In genomic region chr20:41138527-41139226, GRCh38 we compare ENCODE assay signal across 8 cellular contexts. TPM values are rescaled to one million over a fixed set of nuclear protein-coding genes. Genes with fewer than 3 reads are reported as not detected.
A peak's percentile ranks its signal among the peaks of the same experiment; 100 is the strongest.
DNase-seq lines count a peak whose midpoint lies in the region; ATAC-seq and TF ChIP-seq lines count a peak whose summit lies in the region.

No MANE protein-coding gene starts in this region.

- H3K36me3 ChIP-seq in BJ (ENCODE audit: control insufficient read depth, insufficient read depth, low read length) (0 out of 2 replicates have a peak, but pooled peaks cover 1% of the 10 kb centered on the region), adrenal gland (replicated peaks in 1 of 2) (no peaks in the 10 kb centered on the region)

- H3K4me3 ChIP-seq in BJ (ENCODE audit: low read depth, low read length) = peak overlapping the region; percentile 74
- H3K4me3 ChIP-seq in LNCaP clone FGC (ENCODE audit: low read depth, low read length) = peak overlapping the region; percentile 80
- peak overlapping the region in 2 of 4 donors; percentile 80 to 94 for H3K4me3 ChIP-seq in adrenal gland
- H3K4me3 ChIP-seq in iPS-18c (ENCODE audit: insufficient read depth, low read depth, low read length) = peak overlapping the region; percentile 96

- peak overlapping the region in 4 of 5 donors; percentile 91 to 97 (median 94) for H3K27ac ChIP-seq in adrenal gland

- CTCF ChIA-PET in BJ (lab: Yijun Ruan, JAX) = interaction anchor here (0.6 to 1.6 kb wide), 7 partner anchors 7 to 202 kb away, joined by 3 to 4 read pairs (median 3); partner anchors contain the start of gene LPIN3

- H3K4me1 Mint-ChIP-seq in stimulated activated effector memory CD8-positive, alpha-beta T cell treated with anti-CD3 and anti-CD28 coated beads, Interleukin-12 subunit alpha, Interleukin-12 subunit beta, amount 100 ng/mL, for 72 hours = peaks cover 82% of the 10 kb centered on the region

- intact Hi-C loops in adrenal gland (cut with DNase I) = no loop called here

- peak overlapping the region; percentile 82 for H3K27ac Mint-ChIP-seq in stimulated activated effector memory CD8-positive, alpha-beta T cell treated with anti-CD3 and anti-CD28 coated beads, Interleukin-12 subunit alpha, Interleukin-12 subunit beta, amount 100 ng/mL, for 72 hours

- H3K9me3 Mint-ChIP-seq in stimulated activated effector memory CD8-positive, alpha-beta T cell treated with anti-CD3 and anti-CD28 coated beads, Interleukin-12 subunit alpha, Interleukin-12 subunit beta, amount 100 ng/mL, for 72 hours = no peaks in the 10 kb centered on the region

- DNase-seq in BJ (ENCODE audit: low read depth) (no peak), LNCaP clone FGC (ENCODE audit: low read depth) (no peak), adrenal gland (peak in 2 of 7 donors; percentile 29 to 45), foreskin melanocyte (no peak), DMS79 (lab: John Stamatoyannopoulos, UW) (no peak), HPDE6-E6E7 (ENCODE audit: extremely low spot score) (no peak)
- DNase-seq in stimulated activated effector memory CD8-positive, alpha-beta T cell treated with anti-CD3 and anti-CD28 coated beads, Interleukin-12 subunit alpha, Interleukin-12 subunit beta, amount 100 ng/mL, for 72 hours (ENCODE audit: low spot score in 2 of 2) = peak in 1 of 2 donors; percentile 77

- H3K36me3 Mint-ChIP-seq in stimulated activated effector memory CD8-positive, alpha-beta T cell treated with anti-CD3 and anti-CD28 coated beads, Interleukin-12 subunit alpha, Interleukin-12 subunit beta, amount 100 ng/mL, for 72 hours = peaks cover 27% of the 10 kb centered on the region

- peak; percentile 4 for ATAC-seq in stimulated activated effector memory CD8-positive, alpha-beta T cell treated with anti-CD3 and anti-CD28 coated beads, Interleukin-12 subunit alpha, Interleukin-12 subunit beta, amount 100 ng/mL, for 72 hours

- POLR2A ChIA-PET in BJ (lab: Charles Lee) = no interaction called here

- TF ChIP-seq CTCF in BJ (IDR thresholded peaks at IDR 0.05; ENCODE audit: insufficient read depth, low read depth, low read length) = no peak
- no peak for TF ChIP-seq CTCF in LNCaP clone FGC (IDR thresholded peaks at IDR 0.05; ENCODE audit: control insufficient read depth, extremely low read depth, insufficient read depth)
- no peak for TF ChIP-seq CTCF in adrenal gland (IDR thresholded peaks at IDR 0.05)

- H3K27me3 ChIP-seq in BJ (ENCODE audit: control insufficient read depth, insufficient read depth, low read length) (no peaks in the 10 kb centered on the region), adrenal gland (no peaks in the 10 kb centered on the region)

- WGBS in adrenal gland, 4 donors = 26 to 37% (median 30%) methylated on average over 11 to 12 of the region's 12 CpGs

- peak overlapping the region; percentile 84 for H3K4me3 Mint-ChIP-seq in stimulated activated effector memory CD8-positive, alpha-beta T cell treated with anti-CD3 and anti-CD28 coated beads, Interleukin-12 subunit alpha, Interleukin-12 subunit beta, amount 100 ng/mL, for 72 hours

- peaks cover 0 to 60% of the 10 kb centered on the region in 2 donors for H3K4me1 ChIP-seq in adrenal gland (replicated peaks in 1 of 2)

- TF ChIP-seq POLR2A in adrenal gland (IDR thresholded peaks at IDR 0.05) = no peak

- no peaks in the 10 kb centered on the region for H3K9me3 ChIP-seq in adrenal gland (replicated peaks in 1 of 3)
- H3K9me3 ChIP-seq in iPS-18c (ENCODE audit: control insufficient read depth, insufficient read depth, low read length) = no peaks in the 10 kb centered on the region

RNA-seq across cellular contexts. Expression of gene PLCG1, which starts 1.3 kb away (rescaled TPM):
- 29.7 and 46.5 TPM in 2 replicates for polyA plus RNA-seq in BJ (2011; rRNA removed)
- polyA minus RNA-seq in BJ (2011; rRNA and poly(A)+ RNA removed) = 48.2 and 56.2 TPM in 2 replicates
- 100 to 1,000 TPM in 2 of 8 donors, 10 to 100 TPM in 6; 49.3 to 120 (median 82.0) TPM for total RNA-seq in adrenal gland
- polyA plus RNA-seq in adrenal gland = 100 to 1,000 TPM in 1 of 3 donors, 10 to 100 TPM in 2; 32.9 to 139 (median 78.1) TPM
